ENCODE assay signal across 7 cellular contexts in the genomic region with DNA sequence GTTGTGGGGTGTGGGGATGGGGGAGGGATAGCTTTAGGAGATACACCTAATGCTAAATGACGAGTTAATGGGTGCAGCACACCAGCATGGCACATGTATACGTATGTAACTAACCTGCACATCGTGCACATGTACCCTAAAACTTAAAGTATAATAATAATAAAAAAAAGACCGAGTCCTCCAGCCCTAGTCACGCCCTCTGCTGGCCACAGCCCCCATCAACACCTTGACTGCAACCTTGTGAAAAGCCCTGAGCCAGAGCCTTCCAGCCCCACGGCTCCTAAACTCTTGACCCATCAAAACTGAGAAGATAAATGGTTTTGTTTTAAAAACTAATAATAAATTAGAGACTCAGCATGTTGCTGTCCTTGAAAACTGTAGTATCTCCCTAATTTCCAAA.
DNase-seq lines count a peak whose midpoint lies in the region; ATAC-seq, FAIRE-seq and TF ChIP-seq lines count a peak whose summit lies in the region.
"Not testable (repeated sequence)": the region's sequence is repeated elsewhere in the genome, so short reads cannot be mapped to it uniquely, and the experiment has no call there.

No MANE protein-coding gene starts in this region.

- not testable (repeated sequence) for H3K4ac ChIP-seq in IMR-90 (ENCODE audit: low read depth, low read length); H1 (replicated peaks; ENCODE audit: insufficient read length, low read depth, low read length)

- not testable (repeated sequence) for H3K9ac ChIP-seq in DND-41 (ENCODE audit: low read depth, low read length); IMR-90 (ENCODE audit: low read depth, low read length); H1 (replicated peaks in 1 of 4; ENCODE audit: extremely low read depth in 1 of 4, low read depth in 3 of 4, low read length in 3 of 4)

- H3K4me3 Mint-ChIP-seq in activated T-cell treated with anti-CD3 and anti-CD28 coated beads, Interleukin-2, amount 50 U/mL, for 72 hours: not testable (repeated sequence)

- not testable (repeated sequence) for H3K23ac ChIP-seq in IMR-90 (ENCODE audit: low read depth, low read length); H1 (ENCODE audit: insufficient read length)

- H3K9me3 ChIP-seq in DND-41 (ENCODE audit: insufficient read depth, low read length, severe bottlenecking); IMR-90 (ENCODE audit: control insufficient read depth, insufficient read depth, low read length); H1 (ENCODE audit: insufficient read depth in 2 of 2, low read depth in 1 of 2, low read length in 1 of 2); psoas muscle: not testable (repeated sequence)

- TF ChIP-seq EP300 in H1 (IDR thresholded peaks at IDR 0.05; ENCODE audit: borderline replicate concordance in 1 of 2, low read depth in 2 of 2, low read length in 2 of 2): not testable (repeated sequence)

- H2BK15ac ChIP-seq in IMR-90 (ENCODE audit: low read depth, low read length); H1 (ENCODE audit: low read length): not testable (repeated sequence)

- TF ChIP-seq RAD21 in IMR-90 (IDR thresholded peaks at IDR 0.05; ENCODE audit: low read length): not testable (repeated sequence)
- TF ChIP-seq RAD21 in H1 (IDR thresholded peaks at IDR 0.05 in 1 of 2, conservative IDR thresholded peaks at IDR 0.05 in 1 of 2; ENCODE audit: low read depth in 2 of 2, low read length in 2 of 2): peak; percentile 12 to 18; a peak in 2 of 4 replicates

- intact Hi-C loops in IMR-90 (cut with micrococcal nuclease): loop anchor here (10.0 kb wide), 1 partner anchor 768 kb away; no protein-coding TSS in a partner anchor
- intact Hi-C loops in psoas muscle (cut with DNase I): not testable (repeated sequence)

- H2BK120ac ChIP-seq in IMR-90 (ENCODE audit: low read depth, low read length): peak overlapping the region; percentile 50; the same call in 1 of the 2 replicates
- H2BK120ac ChIP-seq in H1 (replicated peaks; ENCODE audit: low read depth, low read length): not testable (repeated sequence)

- WGBS in IMR-90 (ENCODE audit: extremely low coverage in 2 of 2, insufficient read length in 1 of 2), 2 experiments: no CpG with 5 or more reads among the region's 6 CpGs
- WGBS in H1 (ENCODE audit: extremely low coverage in 1 of 2, insufficient coverage in 1 of 2, insufficient read length in 1 of 2, insufficient replicate concordance in 2 of 2, low coverage in 1 of 2, low lambda C conversion rate in 2 of 2, missing lambda C conversion rate in 1 of 2), 2 experiments: 69% methylated on average over 6 of the region's 6 CpGs; no CpG with 5 or more reads in 1 of the 2 experiments
- 69 to 72% (median 71%) methylated on average over 5 to 6 of the region's 6 CpGs for WGBS in psoas muscle, 3 donors

- dilution Hi-C loops in IMR-90 (cut with HindIII; ENCODE audit: low sequenced_read_pairs, unreplicated experiment): loop anchor here (25.0 kb wide), 1 partner anchor 325 kb away; a partner anchor contains a TSS

- H2AK5ac ChIP-seq in IMR-90 (ENCODE audit: low read depth, low read length); H1 (ENCODE audit: low read depth, low read length): not testable (repeated sequence)

- H2AFZ ChIP-seq in DND-41 (ENCODE audit: low read depth, low read length); IMR-90 (replicated peaks; ENCODE audit: low read length, poor library complexity); H1 (ENCODE audit: low read length): not testable (repeated sequence)

- not testable (repeated sequence) for H3K9me3 Mint-ChIP-seq in activated T-cell treated with anti-CD3 and anti-CD28 coated beads, Interleukin-2, amount 50 U/mL, for 72 hours

- not testable (repeated sequence) for ATAC-seq in DND-41 (ENCODE audit: insufficient read depth, low read depth); IMR-90 (ENCODE audit: low read depth); activated T-cell treated with anti-CD3 and anti-CD28 coated beads, Interleukin-2, amount 50 U/mL, for 72 hours (replicated peaks in 1 of 2); psoas muscle

- not testable (repeated sequence) for H3K27me3 ChIP-seq in DND-41 (ENCODE audit: insufficient read depth, low read length, poor library complexity); IMR-90 (ENCODE audit: control insufficient read depth, insufficient read depth, low read length); H1 (replicated peaks in 1 of 4; ENCODE audit: control insufficient read depth in 3 of 4, extremely low read depth in 1 of 4, insufficient read depth in 3 of 4, low read length in 3 of 4); psoas muscle (ENCODE audit: insufficient read depth in 3 of 3, low read length in 2 of 3)

- not testable (repeated sequence) for H3K18ac ChIP-seq in IMR-90 (ENCODE audit: low read depth, low read length); H1 (ENCODE audit: extremely low read depth, low read length)

- H2AK9ac ChIP-seq in IMR-90 (replicated peaks; ENCODE audit: low read depth, low read length, poor library complexity): not testable (repeated sequence)

- not testable (repeated sequence) for H3K4me3 ChIP-seq in DND-41 (ENCODE audit: low read depth in 1 of 2, low read length in 2 of 2); IMR-90 (ENCODE audit: insufficient read depth, low read depth, low read length); H1 (ENCODE audit: extremely low read depth in 1 of 4, insufficient read depth in 2 of 4, low read depth in 3 of 4, low read length in 4 of 4); psoas muscle

- not testable (repeated sequence) for H4K5ac ChIP-seq in IMR-90 (ENCODE audit: low read depth, low read length); H1 (ENCODE audit: insufficient read length, low read depth, low read length)

- DNase-seq in DND-41 (peak; percentile 35), SK-MEL-5 (ENCODE audit: low read depth, low spot score) (peak; percentile 46), H1 (ENCODE audit: low read depth in 1 of 2, low spot score in 2 of 2) (peak in 1 of 2 experiments; percentile 77), iPS-NIHi11 (ENCODE audit: low spot score) (peak; percentile 48)
- DNase-seq in IMR-90, psoas muscle: not testable (repeated sequence)
- DNase-seq in activated T-cell treated with anti-CD3 and anti-CD28 coated beads, Interleukin-2, amount 50 U/mL, for 72 hours: peak; percentile 27 to 31

- H2BK5ac ChIP-seq in IMR-90 (ENCODE audit: low read depth, low read length, poor library complexity, severe bottlenecking); H1 (ENCODE audit: low read depth, low read length): not testable (repeated sequence)

- TF ChIP-seq CTCF in DND-41 (IDR thresholded peaks at IDR 0.05; ENCODE audit: borderline replicate concordance, extremely low read depth, low read length, poor library complexity, severe bottlenecking): peak; percentile 45
- TF ChIP-seq CTCF in IMR-90 (conservative IDR thresholded peaks at IDR 0.05; ENCODE audit: low read depth, low read length): peak; percentile 32
- peak; percentile 52 to 66 (median 54) for TF ChIP-seq CTCF in H1 (IDR thresholded peaks at IDR 0.05; ENCODE audit: control extremely low read depth in 1 of 3, insufficient read depth in 1 of 3, low read depth in 1 of 3, low read length in 3 of 3)
- TF ChIP-seq CTCF in psoas muscle (IDR thresholded peaks at IDR 0.05): peak; percentile 28

- not testable (repeated sequence) for H3K27ac ChIP-seq in DND-41 (ENCODE audit: low read length); IMR-90 (ENCODE audit: insufficient read depth, low read length); H1 (ENCODE audit: low read depth, low read length)
- H3K27ac ChIP-seq in psoas muscle: peak overlapping the region; percentile 74

- H3K79me1 ChIP-seq in IMR-90 (ENCODE audit: low read depth in 1 of 2, low read length in 2 of 2); H1 (ENCODE audit: low read depth, low read length): not testable (repeated sequence)

- TF ChIP-seq POLR2A in IMR-90 (IDR thresholded peaks at IDR 0.05; ENCODE audit: low read depth, low read length); H1 (IDR thresholded peaks at IDR 0.05; ENCODE audit: control extremely low read depth in 1 of 2, low read depth in 2 of 2, low read length in 2 of 2): not testable (repeated sequence)

- POLR2A ChIA-PET in IMR-90 (lab: Charles Lee; ENCODE audit: unreplicated experiment); H1 (lab: Charles Lee; ENCODE audit: partially characterized antibody): not testable (repeated sequence)

- H3K36me3 Mint-ChIP-seq in activated T-cell treated with anti-CD3 and anti-CD28 coated beads, Interleukin-2, amount 50 U/mL, for 72 hours (ENCODE audit: insufficient read depth in 2 of 2): not testable (repeated sequence)

- H3K56ac ChIP-seq in IMR-90 (ENCODE audit: extremely low read depth, insufficient read depth, low read length); H1 (replicated peaks; ENCODE audit: insufficient read length, low read depth, low read length): not testable (repeated sequence)

- not testable (repeated sequence) for H3K36me3 ChIP-seq in DND-41 (ENCODE audit: insufficient read depth, low read length); IMR-90 (ENCODE audit: control insufficient read depth, insufficient read depth, low read length); H1 (ENCODE audit: control insufficient read depth in 2 of 4, insufficient read depth in 4 of 4, low read length in 3 of 4); psoas muscle (ENCODE audit: insufficient read depth in 1 of 2, low read depth in 1 of 2)

- H3K4me1 ChIP-seq in DND-41 (ENCODE audit: insufficient read depth, low read length): peaks cover 37% of the 10 kb centered on the region
- H3K4me1 ChIP-seq in IMR-90 (ENCODE audit: control insufficient read depth, insufficient read depth, low read length): peaks cover 28% of the 10 kb centered on the region
- peaks cover 2 to 14% (median 7%) of the 10 kb centered on the region in 4 experiments; a peak in 5 of 7 replicates for H3K4me1 ChIP-seq in H1 (replicated peaks in 1 of 4; ENCODE audit: control insufficient read depth in 3 of 4, insufficient read depth in 4 of 4, low read length in 3 of 4)
- peaks cover 13% of the 10 kb centered on the region for H3K4me1 ChIP-seq in psoas muscle

- H3K79me2 ChIP-seq in DND-41 (ENCODE audit: insufficient read depth, low read length); H1 (ENCODE audit: control insufficient read depth in 1 of 2, insufficient read depth in 2 of 2, low read length in 2 of 2): not testable (repeated sequence)

- not testable (repeated sequence) for H3K4me2 ChIP-seq in DND-41 (ENCODE audit: insufficient read depth, low read length); IMR-90 (ENCODE audit: low read depth, low read length); H1 (ENCODE audit: insufficient read depth in 1 of 2, low read depth in 2 of 2, low read length in 2 of 2)

- not testable (repeated sequence) for H4K91ac ChIP-seq in IMR-90 (ENCODE audit: insufficient read depth, low read depth, low read length); H1 (replicated peaks; ENCODE audit: insufficient read length, low read length)

- not testable (repeated sequence) for H3K14ac ChIP-seq in IMR-90 (replicated peaks; ENCODE audit: low read depth, low read length); H1 (ENCODE audit: insufficient read length)

- H3K27me3 Mint-ChIP-seq in activated T-cell treated with anti-CD3 and anti-CD28 coated beads, Interleukin-2, amount 50 U/mL, for 72 hours (ENCODE audit: low read depth): peaks cover 26% of the 10 kb centered on the region

- in situ Hi-C loops in IMR-90 (cut with MboI; ENCODE audit: low sequenced_read_pairs): loop anchor here (25.0 kb wide), 1 partner anchor 750 kb away; no protein-coding TSS in a partner anchor
- in situ Hi-C loops in SK-MEL-5 (cut with HindIII; ENCODE audit: low pct_unique_long_range_greater_than_20kb, low sequenced_read_pairs): not testable (repeated sequence)

- CTCF ChIA-PET in IMR-90 (lab: Yijun Ruan, JAX): not testable (repeated sequence)
- CTCF ChIA-PET in H1 (lab: Charles Lee; ENCODE audit: partially characterized antibody): interaction anchor here (1.2 to 3.6 kb wide), 5 partner anchors 9 to 72 kb away, joined by 3 to 20 read pairs (median 8); no protein-coding TSS in a partner anchor

- H4K8ac ChIP-seq in IMR-90 (ENCODE audit: low read depth in 2 of 2, low read length in 2 of 2); H1 (ENCODE audit: extremely low read depth, insufficient read depth, low read length): not testable (repeated sequence)

- H2BK20ac ChIP-seq in IMR-90 (ENCODE audit: low read depth, low read length): peak overlapping the region; percentile 47; the same call in 1 of the 2 replicates
- H2BK20ac ChIP-seq in H1 (ENCODE audit: low read length): not testable (repeated sequence)

- H4K20me1 ChIP-seq in DND-41 (ENCODE audit: insufficient read depth, low read length); IMR-90 (ENCODE audit: insufficient read depth, low read length); H1 (replicated peaks in 1 of 2; ENCODE audit: control insufficient read depth in 1 of 2, insufficient read depth in 2 of 2, low read length in 2 of 2): not testable (repeated sequence)

- FAIRE-seq in H1 (lab: Jason Lieb, UNC): not testable (repeated sequence)

- peaks cover 31% of the 10 kb centered on the region for H3K9me1 ChIP-seq in IMR-90 (ENCODE audit: insufficient read depth, low read length)

- BruUV-seq in IMR-90 (replicated peaks; lab: Mats Ljungman, UMichigan): not testable (repeated sequence)

- not testable (repeated sequence) for H3K27ac Mint-ChIP-seq in activated T-cell treated with anti-CD3 and anti-CD28 coated beads, Interleukin-2, amount 50 U/mL, for 72 hours

- H2BK12ac ChIP-seq in H1 (ENCODE audit: low read depth, low read length): not testable (repeated sequence)

- H3K23me2 ChIP-seq in H1 (ENCODE audit: low read depth, low read length): not testable (repeated sequence)

- H3K4me1 Mint-ChIP-seq in activated T-cell treated with anti-CD3 and anti-CD28 coated beads, Interleukin-2, amount 50 U/mL, for 72 hours (ENCODE audit: low read depth): not testable (repeated sequence)
